In the genomic region with DNA sequence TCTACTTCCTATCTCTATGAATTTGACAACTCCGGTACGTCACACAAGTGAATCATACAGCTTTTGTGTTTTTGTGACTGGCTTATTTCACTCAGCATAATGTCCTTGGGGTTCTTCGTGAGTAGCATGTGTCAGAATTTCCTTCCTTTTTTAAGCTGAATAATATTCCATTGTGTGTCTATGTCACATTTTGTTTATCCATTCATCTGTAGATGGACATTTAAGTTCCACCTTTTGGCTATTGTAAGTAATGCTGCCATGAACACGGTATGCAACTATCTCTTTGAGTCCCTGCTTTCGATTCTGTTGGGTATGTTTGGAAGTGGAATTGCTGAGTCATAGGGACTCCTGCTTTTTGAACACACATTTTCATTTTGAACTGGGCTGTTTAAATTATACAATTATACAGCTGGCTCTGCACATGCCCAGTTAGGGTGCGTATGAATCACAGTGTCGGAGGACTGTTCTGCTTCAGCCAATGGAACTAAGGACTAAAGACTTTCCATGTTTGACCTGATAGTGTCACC, we compare ENCODE assay signal across 14 cellular contexts. TPM values are rescaled to one million over a fixed set of nuclear protein-coding genes. Genes with fewer than 3 reads are reported as not detected.
DNase-seq lines count a peak whose midpoint lies in the region; TF ChIP-seq lines count a peak whose summit lies in the region.
"Had no signal": no experiment of that assay in that cellular context is flagged by ENCODE, and none has a peak within 500 bp of the region (broad histone marks: within the 10 kb centered on the region; RNA-seq: fewer than 3 reads in every experiment).

No MANE protein-coding gene starts in this region.

- WGBS in mesendoderm (ENCODE audit: extremely low coverage, insufficient coverage, low lambda C conversion rate) = no CpG with 5 or more reads among the region's 7 CpGs

- H3K9ac ChIP-seq in mesendoderm (ENCODE audit: low read length) = no peak overlapping the region
- H3K9ac ChIP-seq: SK-N-SH had no signal

- CTCF ChIA-PET in Calu3 (lab: Charles Lee) = interaction anchor here (1.3 kb wide), 1 partner anchor 132 kb away, joined by 3 read pairs; no protein-coding TSS in a partner anchor
- CTCF ChIA-PET in CD8-positive, alpha-beta memory T cell (lab: Charles Lee) = no interaction called here

- BruUV-seq in Calu3 (replicated peaks; lab: Mats Ljungman, UMichigan) = no TSS peak

- TF ChIP-seq CTCF in HL-60 (IDR thresholded peaks at IDR 0.05; ENCODE audit: insufficient read depth, low read length) = no peak
- no peak for TF ChIP-seq CTCF in Calu3 (IDR thresholded peaks at IDR 0.05; ENCODE audit: unreplicated experiment)

- no peaks in the 10 kb centered on the region for H3K9me3 ChIP-seq in CD8-positive, alpha-beta memory T cell (ENCODE audit: low read length)
- H3K9me3 ChIP-seq: SK-N-SH had no signal

- H3K27me3 Mint-ChIP-seq in Calu3 (ENCODE audit: unreplicated experiment) = no peaks in the 10 kb centered on the region
- H3K27me3 Mint-ChIP-seq in CD8-positive, alpha-beta memory T cell = peaks cover 18 to 35% of the 10 kb centered on the region in 2 donors

- H3K23ac ChIP-seq in mesendoderm (ENCODE audit: low read length) = no peak overlapping the region

- H3K4me1 ChIP-seq in mesendoderm (ENCODE audit: control insufficient read depth, low read depth, low read length) = peaks cover 22% of the 10 kb centered on the region
- H3K4me1 ChIP-seq in CD8-positive, alpha-beta memory T cell (ENCODE audit: insufficient read depth, low read length) = no peaks in the 10 kb centered on the region

- H3K4me3 Mint-ChIP-seq in Calu3 (ENCODE audit: low read depth, unreplicated experiment) = no peak overlapping the region
- H3K4me3 Mint-ChIP-seq in CD8-positive, alpha-beta memory T cell = no peak overlapping the region
- H3K4me3 Mint-ChIP-seq: nephron progenitor cell had no signal

- H3K56ac ChIP-seq in mesendoderm (ENCODE audit: low read length) = peak overlapping the region; percentile 45

- DNase-seq in AG20443 (ENCODE audit: low spot score) (peak; percentile 72), HL-60 (ENCODE audit: low read depth in 1 of 2, low spot score in 1 of 2) (peak; percentile 15 to 43), astrocyte of the hippocampus (ENCODE audit: low read depth, low spot score) (peak; percentile 66), mesendoderm (no peak), NCI-H1092 (lab: John Stamatoyannopoulos, UW) (no peak), HK-2 (ENCODE audit: unreplicated experiment) (no peak), Calu3 (no peak)
- no peak for DNase-seq in CD8-positive, alpha-beta memory T cell
- DNase-seq: EL, GOT3, NCI-H2107, nephron progenitor cell, SK-N-SH had no signal

- peak overlapping the region; percentile 89 for H3K18ac ChIP-seq in mesendoderm (ENCODE audit: low read length)

- no peak overlapping the region for H3K27ac Mint-ChIP-seq in Calu3 (ENCODE audit: unreplicated experiment)
- H3K27ac Mint-ChIP-seq in CD8-positive, alpha-beta memory T cell = no peak overlapping the region
- H3K27ac Mint-ChIP-seq: nephron progenitor cell had no signal

- no peak overlapping the region for H4K8ac ChIP-seq in mesendoderm (ENCODE audit: low read depth, low read length)

- peak overlapping the region; percentile 68 for H2BK120ac ChIP-seq in mesendoderm (ENCODE audit: low read depth, low read length)

- H4K5ac ChIP-seq in mesendoderm (ENCODE audit: low read length) = no peak overlapping the region

- H3K4me1 Mint-ChIP-seq in Calu3 (ENCODE audit: low read depth, unreplicated experiment) = no peaks in the 10 kb centered on the region
- no peaks in the 10 kb centered on the region for H3K4me1 Mint-ChIP-seq in CD8-positive, alpha-beta memory T cell

- no peaks in the 10 kb centered on the region for H3K9me3 Mint-ChIP-seq in Calu3 (ENCODE audit: low read depth, unreplicated experiment)
- no peaks in the 10 kb centered on the region for H3K9me3 Mint-ChIP-seq in CD8-positive, alpha-beta memory T cell
- H3K9me3 Mint-ChIP-seq: nephron progenitor cell had no signal

- no peak overlapping the region for H3K4me3 ChIP-seq in HL-60 (replicated peaks; ENCODE audit: insufficient read depth, low read length)
- no peak overlapping the region for H3K4me3 ChIP-seq in mesendoderm (ENCODE audit: low read length)
- H3K4me3 ChIP-seq in CD8-positive, alpha-beta memory T cell (ENCODE audit: low read length) = no peak overlapping the region

- no peaks in the 10 kb centered on the region for H3K36me3 ChIP-seq in mesendoderm (ENCODE audit: control insufficient read depth, insufficient read depth, low read length)
- no peaks in the 10 kb centered on the region for H3K36me3 ChIP-seq in CD8-positive, alpha-beta memory T cell (ENCODE audit: insufficient read depth, low read length)

- intact Hi-C loops in Calu3 (cut with micrococcal nuclease; ENCODE audit: unreplicated experiment) = no loop called here

- POLR2A ChIA-PET in CD8-positive, alpha-beta memory T cell (lab: Charles Lee) = no interaction called here

- peaks cover 2% of the 10 kb centered on the region for H3K79me1 ChIP-seq in mesendoderm (ENCODE audit: low read length)

- peaks cover 2% of the 10 kb centered on the region for H3K27me3 ChIP-seq in HL-60 (ENCODE audit: insufficient read depth, poor library complexity, severe bottlenecking)
- H3K27me3 ChIP-seq in mesendoderm (ENCODE audit: insufficient read depth, low read length, poor library complexity) = no peaks in the 10 kb centered on the region
- H3K27me3 ChIP-seq in CD8-positive, alpha-beta memory T cell (ENCODE audit: insufficient read depth, low read length, poor library complexity, severe bottlenecking) = no peaks in the 10 kb centered on the region

- H3K4me2 ChIP-seq in mesendoderm (ENCODE audit: low read length) = no peak overlapping the region
- H3K4me2 ChIP-seq: SK-N-SH had no signal

- no peaks in the 10 kb centered on the region for H3K79me2 ChIP-seq in mesendoderm (ENCODE audit: control insufficient read depth, insufficient read depth, low read length)

- H3K27ac ChIP-seq in HL-60 (replicated peaks) = no peak overlapping the region
- H3K27ac ChIP-seq in mesendoderm (ENCODE audit: low read depth, low read length) = peak overlapping the region; percentile 47
- H3K27ac ChIP-seq in CD8-positive, alpha-beta memory T cell (ENCODE audit: low read depth, low read length) = no peak overlapping the region

- peak overlapping the region; percentile 90 for H3K4ac ChIP-seq in mesendoderm (ENCODE audit: low read depth, low read length)

- H3K36me3 Mint-ChIP-seq in Calu3 (ENCODE audit: insufficient read depth, unreplicated experiment) = no peaks in the 10 kb centered on the region
- no peaks in the 10 kb centered on the region for H3K36me3 Mint-ChIP-seq in CD8-positive, alpha-beta memory T cell

- H2BK15ac ChIP-seq in mesendoderm (replicated peaks; ENCODE audit: low read depth) = peak overlapping the region; percentile 13

- peak overlapping the region; percentile 90 for H2AK5ac ChIP-seq in mesendoderm (ENCODE audit: low read length)

- H2BK5ac ChIP-seq in mesendoderm (ENCODE audit: low read length) = peak overlapping the region; percentile 48

RNA-seq across cellular contexts. Expression of a gene that starts 43.0 kb away (rescaled TPM):
- 4.7 TPM for polyA plus RNA-seq in mesendoderm (2013, experiment 1 of 2)
- 4.3 TPM for polyA plus RNA-seq in mesendoderm (2013, experiment 2 of 2)
- not detected in 2 replicates for total RNA-seq in Calu3 (2022)
- not detected for total RNA-seq in CD8-positive, alpha-beta memory T cell
- polyA plus RNA-seq in CD8-positive, alpha-beta memory T cell = not detected
- total RNA-seq: urinary bladder had no signal
- polyA plus RNA-seq: SK-N-SH, urinary bladder had no signal

Comparison
In these comparisons a context has a peak if more than half of its experiments do, and no peak if none do; other contexts are left out.
1. DNase-seq: peak in AG20443 (single experiment), HL-60 (2 of 2) and astrocyte of the hippocampus (single experiment); none in mesendoderm (single experiment), NCI-H1092 (single experiment), HK-2 (single experiment), Calu3 (single experiment) and CD8-positive, alpha-beta memory T cell (0 of 5).